ENCODE assay signal across 18 cellular contexts in genomic region chr15:27535445-27536129, GRCh38.
DNase-seq lines count a peak whose midpoint lies in the region; ATAC-seq and TF ChIP-seq lines count a peak whose summit lies in the region.
"Had no signal": no experiment of that assay in that cellular context is flagged by ENCODE, and none has a peak within 500 bp of the region (broad histone marks: within the 10 kb centered on the region; RNA-seq: fewer than 3 reads in every experiment).

No MANE protein-coding gene starts in this region.

- no peak for ATAC-seq in GM18520 (IDR thresholded peaks at IDR 0.05; ENCODE audit: unreplicated experiment)
- ATAC-seq in GM21360 (IDR thresholded peaks at IDR 0.05; ENCODE audit: unreplicated experiment), result no peak
- ATAC-seq: HepG2, PC-3 had no signal

- no peak overlapping the region for H3K27ac ChIP-seq in brain microvascular endothelial cell
- H3K27ac ChIP-seq: BLaER1 treated with 17β-estradiol and CSF1 and Interleukin-3, amounts not matched to agents 10 nM and 100 nM; RWPE1; SJSA1 had no signal

- H3K9me3 Mint-ChIP-seq in glutamatergic neuron (ENCODE audit: unreplicated experiment), result peaks cover 3% of the 10 kb centered on the region

- H3K36me3 Mint-ChIP-seq in glutamatergic neuron (ENCODE audit: unreplicated experiment), result peaks cover 1% of the 10 kb centered on the region

- no peaks in the 10 kb centered on the region for H3K36me3 ChIP-seq in brain microvascular endothelial cell (replicated peaks)
- H3K36me3 ChIP-seq: BLaER1 treated with 17β-estradiol and CSF1 and Interleukin-3, amounts not matched to agents 10 nM and 100 nM; SJSA1 had no signal

- no peak overlapping the region for H3K4me3 Mint-ChIP-seq in glutamatergic neuron (ENCODE audit: unreplicated experiment)
- H3K4me3 Mint-ChIP-seq: HFFc6 had no signal

- in situ Hi-C loops in brain microvascular endothelial cell (cut with HindIII; ENCODE audit: low pct_ligation_motif_present, low sequenced_read_pairs), result no loop called here

- H3K27me3 Mint-ChIP-seq in glutamatergic neuron (ENCODE audit: unreplicated experiment), result peaks cover 4% of the 10 kb centered on the region

- no peak overlapping the region for H3K27ac Mint-ChIP-seq in glutamatergic neuron (ENCODE audit: unreplicated experiment)
- H3K27ac Mint-ChIP-seq: HFFc6 had no signal

- DNase-seq in NCI-H82 (lab: John Stamatoyannopoulos, UW) (peak; percentile 14), NCI-H82 treated with DMSO at 0.1 percent for 48 hours (lab: John Stamatoyannopoulos, UW; ENCODE audit: unreplicated experiment) (no peak), brain microvascular endothelial cell (no peak), glutamatergic neuron (no peak), NCI-H2196 treated with DMSO at 0.1 percent for 48 hours (lab: John Stamatoyannopoulos, UW; ENCODE audit: unreplicated experiment) (no peak), C1 segment of cervical spinal cord (lab: John Stamatoyannopoulos, UW) (no peak)
- DNase-seq: 8988T, HFFc6, NCI-H1092 treated with DMSO at 0.1 percent for 48 hours, NCI-H1694 treated with DMSO at 0.1 percent for 48 hours, NCI-H526 treated with DMSO at 0.1 percent for 48 hours, PC-3 had no signal

- no peaks in the 10 kb centered on the region for H3K4me1 Mint-ChIP-seq in glutamatergic neuron (ENCODE audit: low read depth, unreplicated experiment)

- peak; percentile 32 for TF ChIP-seq CTCF in brain microvascular endothelial cell (IDR thresholded peaks at IDR 0.05; ENCODE audit: low read depth, low read length, missing control alignments)
- peak; percentile 34 for TF ChIP-seq CTCF in glutamatergic neuron (IDR thresholded peaks at IDR 0.05; ENCODE audit: partially characterized antibody, unreplicated experiment)

- no peak overlapping the region for H3K4me3 ChIP-seq in brain microvascular endothelial cell (ENCODE audit: low read depth, low read length)
- H3K4me3 ChIP-seq: BLaER1 treated with 17β-estradiol and CSF1 and Interleukin-3, amounts not matched to agents 10 nM and 100 nM; SJSA1 had no signal

- H3K27me3 ChIP-seq in brain microvascular endothelial cell (replicated peaks), result no peaks in the 10 kb centered on the region
- H3K27me3 ChIP-seq: BLaER1 treated with 17β-estradiol and CSF1 and Interleukin-3, amounts not matched to agents 10 nM and 100 nM; SJSA1 had no signal
